In the genomic region with DNA sequence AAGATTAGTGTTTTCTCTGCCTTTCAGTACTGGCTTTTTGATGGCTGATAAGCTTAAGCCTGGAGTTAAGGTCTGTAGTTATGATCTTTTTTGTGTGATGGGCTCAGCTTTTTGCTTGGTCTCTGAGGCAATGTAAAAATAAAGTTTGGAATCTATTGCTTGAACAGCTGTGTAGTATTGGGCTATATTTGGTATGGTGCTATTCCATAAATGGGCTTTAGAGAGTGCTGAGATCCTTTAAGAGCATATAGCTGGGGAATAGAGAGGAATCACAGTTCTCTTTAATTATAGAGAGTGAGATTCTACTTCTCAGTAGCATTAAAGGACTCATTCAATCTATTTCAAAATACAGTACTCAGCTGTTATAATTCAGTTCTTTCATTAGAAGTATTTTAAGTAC, we compare ENCODE assay signal across 19 cellular contexts.
"Had no signal": no experiment of that assay in that cellular context is flagged by ENCODE, and none has a peak within 500 bp of the region (broad histone marks: within the 10 kb centered on the region; RNA-seq: fewer than 3 reads in every experiment).

No MANE protein-coding gene starts in this region.

- H2AFZ ChIP-seq: hepatocyte had no signal

- H3K27ac Mint-ChIP-seq: activated CD4-positive, alpha-beta T cell treated with anti-CD3 and anti-CD28 coated beads, Interleukin-2, amount 10 ng/mL, durations not matched to agents 24 days and 14 days; activated CD8-positive, alpha-beta T cell treated with anti-CD3 and anti-CD28 coated beads, Interleukin-2, amount 10 ng/mL, durations not matched to agents 7 days and 5 days; activated naive CD8-positive, alpha-beta T cell treated with anti-CD3 and anti-CD28 coated beads for 36 hours; natural killer cell; stimulated activated naive CD8-positive, alpha-beta T cell treated with anti-CD3 and anti-CD28 coated beads, Interleukin-15, Interleukin-2, amounts not matched to agents 100 ng/mL and 50 ng/mL, for 24 hours; type B pancreatic cell had no signal

- H3K9me3 ChIP-seq: left lung, mucosa of descending colon, prostate gland, right lobe of liver had no signal

- H3K4me1 ChIP-seq: left lung, prostate gland, right lobe of liver had no signal

- H3K4me1 Mint-ChIP-seq: natural killer cell had no signal

- H3K4me3 Mint-ChIP-seq: activated CD4-positive, alpha-beta T cell treated with anti-CD3 and anti-CD28 coated beads, Interleukin-2, amount 10 ng/mL, durations not matched to agents 24 days and 14 days; activated CD8-positive, alpha-beta T cell treated with anti-CD3 and anti-CD28 coated beads, Interleukin-2, amount 10 ng/mL, durations not matched to agents 7 days and 5 days; activated naive CD8-positive, alpha-beta T cell treated with anti-CD3 and anti-CD28 coated beads for 36 hours; brain; natural killer cell; stimulated activated naive CD8-positive, alpha-beta T cell treated with anti-CD3 and anti-CD28 coated beads, Interleukin-15, Interleukin-2, amounts not matched to agents 100 ng/mL and 50 ng/mL, for 24 hours; type B pancreatic cell had no signal

- H3K27ac ChIP-seq: hepatocyte, left lung, prostate gland, right lobe of liver had no signal

- H3K9me3 Mint-ChIP-seq: activated CD4-positive, alpha-beta T cell treated with anti-CD3 and anti-CD28 coated beads, Interleukin-2, amount 10 ng/mL, durations not matched to agents 24 days and 14 days; activated naive CD8-positive, alpha-beta T cell treated with anti-CD3 and anti-CD28 coated beads for 36 hours; brain; natural killer cell; stimulated activated naive CD8-positive, alpha-beta T cell treated with anti-CD3 and anti-CD28 coated beads, Interleukin-15, Interleukin-2, amounts not matched to agents 100 ng/mL and 50 ng/mL, for 24 hours; type B pancreatic cell had no signal

- H3K27me3 ChIP-seq: hepatocyte, left lung, right lobe of liver had no signal

- H3K4me2 ChIP-seq: hepatocyte had no signal

- H3K27me3 Mint-ChIP-seq: activated CD4-positive, alpha-beta T cell treated with anti-CD3 and anti-CD28 coated beads, Interleukin-2, amount 10 ng/mL, durations not matched to agents 24 days and 14 days; activated naive CD8-positive, alpha-beta T cell treated with anti-CD3 and anti-CD28 coated beads for 36 hours; brain; stimulated activated naive CD8-positive, alpha-beta T cell treated with anti-CD3 and anti-CD28 coated beads, Interleukin-15, Interleukin-2, amounts not matched to agents 100 ng/mL and 50 ng/mL, for 24 hours; type B pancreatic cell had no signal

- H3K36me3 ChIP-seq: prostate gland had no signal

- DNase-seq: activated CD4-positive, alpha-beta T cell treated with anti-CD3 and anti-CD28 coated beads, Interleukin-2, amount 10 ng/mL, durations not matched to agents 24 days and 14 days; activated CD4-positive, CD25-positive, alpha-beta regulatory T cell; activated CD8-positive, alpha-beta memory T cell treated with anti-CD3 and anti-CD28 coated beads, Interleukin-2, amount 50 U/mL, for 4 hours; activated CD8-positive, alpha-beta T cell treated with anti-CD3 and anti-CD28 coated beads, Interleukin-2, amount 10 ng/mL, durations not matched to agents 7 days and 5 days; activated naive CD8-positive, alpha-beta T cell treated with anti-CD3 and anti-CD28 coated beads for 36 hours; effector CD8-positive, alpha-beta T cell; left lung; mucosa of descending colon; natural killer cell; right lobe of liver; SW 1271 had no signal

- FAIRE-seq: endothelial cell of umbilical vein, keratinocyte, TTC549 had no signal

- H3K4me3 ChIP-seq: hepatocyte, left lung, mucosa of descending colon, prostate gland, right lobe of liver had no signal
